ENCODE assay signal across 25 cellular contexts in the genomic region with DNA sequence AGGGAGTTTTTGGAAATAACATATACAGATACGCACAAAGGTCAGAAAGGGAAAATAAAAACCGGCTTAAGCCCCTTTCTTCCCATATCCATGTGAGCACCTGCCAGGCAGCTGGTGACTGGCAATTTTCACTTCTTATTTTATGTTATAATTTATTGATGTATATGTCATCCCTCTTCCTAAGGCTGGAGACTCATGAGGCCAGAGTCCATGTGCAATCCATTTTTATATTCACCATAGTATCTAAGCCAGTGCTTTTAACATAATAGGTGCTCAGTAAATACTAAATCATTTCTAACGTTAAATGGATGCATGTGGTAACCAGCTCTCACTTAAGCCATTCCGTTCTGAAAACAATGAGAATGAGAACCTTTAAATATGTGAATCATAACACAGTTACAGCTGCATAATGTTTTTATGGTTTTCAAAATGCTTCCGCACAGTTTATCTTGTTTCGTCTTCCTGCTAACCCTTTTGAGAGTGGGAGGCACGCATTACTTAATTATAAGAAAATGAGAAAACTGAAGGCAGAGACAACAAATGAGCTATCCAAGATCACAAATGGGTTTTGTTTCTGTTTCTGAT.
"Had no signal": no experiment of that assay in that cellular context is flagged by ENCODE, and none has a peak within 500 bp of the region (broad histone marks: within the 10 kb centered on the region; RNA-seq: fewer than 3 reads in every experiment).

No MANE protein-coding gene starts in this region.

- H3K27ac Mint-ChIP-seq: activated CD4-positive, alpha-beta T cell treated with anti-CD3 and anti-CD28 coated beads, Interleukin-2, amount 10 ng/mL, durations not matched to agents 7 days and 5 days; activated CD8-positive, alpha-beta memory T cell treated with anti-CD3 and anti-CD28 coated beads, Interleukin-2, amount 10 ng/mL, durations not matched to agents 7 days and 5 days; activated CD8-positive, alpha-beta T cell treated with anti-CD3 and anti-CD28 coated beads for 36 hours; activated naive CD4-positive, alpha-beta T cell treated with anti-CD3 and anti-CD28 coated beads, Interleukin-2, amount 10 ng/mL, durations not matched to agents 7 days and 5 days; memory B cell; naive B cell; stimulated activated naive B cell treated with anti-CD40 and anti-IgM and Interleukin-4, amounts not matched to agents 10 μg/mL and 1 μg/mL and 100 μg/mL, for 72 hours had no signal

- H3K27ac ChIP-seq: body of pancreas, vagina, WERI-Rb-1 had no signal

- H3K9me3 Mint-ChIP-seq: activated CD8-positive, alpha-beta T cell treated with anti-CD3 and anti-CD28 coated beads for 36 hours; activated naive CD4-positive, alpha-beta T cell treated with anti-CD3 and anti-CD28 coated beads, Interleukin-2, amount 10 ng/mL, durations not matched to agents 7 days and 5 days; neural crest cell had no signal

- H3K36me3 Mint-ChIP-seq: activated CD8-positive, alpha-beta memory T cell treated with anti-CD3 and anti-CD28 coated beads, Interleukin-2, amount 10 ng/mL, durations not matched to agents 7 days and 5 days; activated naive CD4-positive, alpha-beta T cell treated with anti-CD3 and anti-CD28 coated beads, Interleukin-2, amount 10 ng/mL, durations not matched to agents 7 days and 5 days had no signal

- H3K4me1 ChIP-seq: body of pancreas, testis, vagina had no signal

- H3K27me3 ChIP-seq: body of pancreas, testis, vagina had no signal

- H3K9me3 ChIP-seq: body of pancreas, testis, vagina had no signal

- H3K4me1 Mint-ChIP-seq: activated CD4-positive, alpha-beta T cell treated with anti-CD3 and anti-CD28 coated beads, Interleukin-2, amount 10 ng/mL, durations not matched to agents 7 days and 5 days; activated CD8-positive, alpha-beta memory T cell treated with anti-CD3 and anti-CD28 coated beads, Interleukin-2, amount 10 ng/mL, durations not matched to agents 7 days and 5 days; activated naive CD4-positive, alpha-beta T cell treated with anti-CD3 and anti-CD28 coated beads, Interleukin-2, amount 10 ng/mL, durations not matched to agents 7 days and 5 days; stimulated activated naive B cell treated with anti-CD40 and anti-IgM and Interleukin-4, amounts not matched to agents 10 μg/mL and 1 μg/mL and 100 μg/mL, for 72 hours had no signal

- H3K36me3 ChIP-seq: vagina, WERI-Rb-1 had no signal

- H3K4me3 ChIP-seq: body of pancreas, vagina had no signal

- ATAC-seq: activated CD8-positive, alpha-beta memory T cell treated with anti-CD3 and anti-CD28 coated beads, Interleukin-2, amount 10 ng/mL, durations not matched to agents 7 days and 5 days; activated CD8-positive, alpha-beta T cell treated with anti-CD3 and anti-CD28 coated beads for 36 hours; body of pancreas; sciatic nerve; stimulated activated naive B cell treated with anti-CD40 and anti-IgM and Interleukin-4, amounts not matched to agents 10 μg/mL and 1 μg/mL and 100 μg/mL, for 72 hours had no signal

- DNase-seq: activated CD4-positive, alpha-beta T cell treated with anti-CD3 and anti-CD28 coated beads, Interleukin-2, amount 10 ng/mL, durations not matched to agents 7 days and 5 days; activated CD4-positive, CD25-positive, alpha-beta regulatory T cell treated with anti-CD3 and anti-CD28 coated beads, Interleukin-2, amount 50 U/mL, for 72 hours; activated CD8-positive, alpha-beta memory T cell treated with anti-CD3 and anti-CD28 coated beads, Interleukin-2, amount 10 ng/mL, durations not matched to agents 7 days and 5 days; activated CD8-positive, alpha-beta T cell treated with anti-CD3 and anti-CD28 coated beads for 36 hours; activated effector memory CD4-positive, alpha-beta T cell treated with anti-CD3 and anti-CD28 coated beads, Interleukin-2, amount 50 U/mL, for 16 hours; activated naive CD4-positive, alpha-beta T cell treated with anti-CD3 and anti-CD28 coated beads, Interleukin-2, amount 10 ng/mL, durations not matched to agents 7 days and 5 days; activated T-cell treated with anti-CD3 and anti-CD28 coated beads for 4 hours; anterior cingulate cortex; body of pancreas; central memory CD4-positive, alpha-beta T cell; dermis blood vessel endothelial cell; effector CD8-positive, alpha-beta T cell; naive B cell; occipital lobe; stimulated activated CD4-positive, alpha-beta T cell treated with anti-CD3 and anti-CD28 coated beads, Interleukin-2, amount 100 ng/mL, for 48 hours; stimulated activated CD8-positive, alpha-beta memory T cell treated with anti-CD3 and anti-CD28 coated beads, Interleukin-4, amount 100 ng/mL, for 48 hours; stimulated activated naive B cell treated with anti-CD40 and anti-IgM and Interleukin-4, amounts not matched to agents 10 μg/mL and 1 μg/mL and 100 μg/mL, for 72 hours; T-helper 1 cell; testis; trophoblast cell; WERI-Rb-1 had no signal

- H3K4me3 Mint-ChIP-seq: activated CD4-positive, alpha-beta T cell treated with anti-CD3 and anti-CD28 coated beads, Interleukin-2, amount 10 ng/mL, durations not matched to agents 7 days and 5 days; activated CD8-positive, alpha-beta memory T cell treated with anti-CD3 and anti-CD28 coated beads, Interleukin-2, amount 10 ng/mL, durations not matched to agents 7 days and 5 days; activated CD8-positive, alpha-beta T cell treated with anti-CD3 and anti-CD28 coated beads for 36 hours; activated naive CD4-positive, alpha-beta T cell treated with anti-CD3 and anti-CD28 coated beads, Interleukin-2, amount 10 ng/mL, durations not matched to agents 7 days and 5 days; memory B cell; naive B cell; neural crest cell had no signal
